20 cellular contexts compared by ENCODE assay signal in the genomic region with DNA sequence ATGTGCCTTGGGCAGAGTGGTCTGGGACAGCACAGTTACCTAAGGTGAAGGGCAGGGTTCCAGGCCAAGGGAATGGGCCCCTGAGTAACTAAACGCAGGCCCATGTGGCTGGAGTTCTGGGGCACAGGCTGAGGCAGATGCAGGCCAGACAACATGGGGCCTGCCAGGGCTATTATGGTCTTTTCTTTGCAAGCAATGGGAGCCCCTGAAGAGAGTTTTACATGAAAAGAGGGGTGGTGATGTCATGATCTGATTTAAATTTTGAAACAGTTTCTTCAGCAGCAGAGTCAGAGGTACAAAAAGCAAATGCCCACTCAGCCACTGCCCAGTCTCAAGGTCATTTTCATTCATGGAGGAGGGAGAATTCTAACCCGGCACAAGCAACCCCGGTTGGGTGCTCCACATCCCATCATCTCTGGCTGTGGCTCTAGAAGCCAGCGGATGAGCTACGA. TPM values are rescaled to one million over a fixed set of nuclear protein-coding genes. Genes with fewer than 3 reads are reported as not detected.
"Had no signal": no experiment of that assay in that cellular context is flagged by ENCODE, and none has a peak within 500 bp of the region (broad histone marks: within the 10 kb centered on the region; RNA-seq: fewer than 3 reads in every experiment).

No MANE protein-coding gene starts in this region.

- H3K36me3 Mint-ChIP-seq: activated naive CD4-positive, alpha-beta T cell treated with anti-CD3 and anti-CD28 coated beads, Interleukin-2, amount 10 ng/mL, durations not matched to agents 7 days and 5 days had no signal

- H3K4me3 Mint-ChIP-seq: activated naive CD4-positive, alpha-beta T cell treated with anti-CD3 and anti-CD28 coated beads, Interleukin-2, amount 10 ng/mL, durations not matched to agents 7 days and 5 days; mesothelial cell of epicardium; nephron progenitor cell; stimulated activated effector memory CD8-positive, alpha-beta T cell treated with anti-CD3 and anti-CD28 coated beads, Interleukin-12 subunit alpha, Interleukin-12 subunit beta, amount 100 ng/mL, for 72 hours; T-cell had no signal

- ATAC-seq: left colon; lower lobe of right lung; stimulated activated effector memory CD8-positive, alpha-beta T cell treated with anti-CD3 and anti-CD28 coated beads, Interleukin-12 subunit alpha, Interleukin-12 subunit beta, amount 100 ng/mL, for 72 hours; T-cell had no signal

- DNase-seq: activated CD4-positive, alpha-beta T cell treated with anti-CD3 and anti-CD28 coated beads, Interleukin-2, amount 50 U/mL, for 4 hours; activated CD4-positive, CD25-positive, alpha-beta regulatory T cell treated with anti-CD3 and anti-CD28 coated beads, Interleukin-2, amount 50 U/mL, for 72 hours; activated naive CD4-positive, alpha-beta T cell treated with anti-CD3 and anti-CD28 coated beads, Interleukin-2, amount 10 ng/mL, durations not matched to agents 7 days and 5 days; activated T-cell treated with anti-CD3 and anti-CD28 coated beads, Interleukin-2, amount 50 U/mL, for 1 hour; effector CD4-positive, alpha-beta T cell; esophagus squamous epithelium; left colon; lower lobe of right lung; nephron progenitor cell; ovary; stimulated activated CD4-positive, alpha-beta T cell treated with anti-CD3 and anti-CD28 coated beads, Interleukin-1b, Interleukin-23, amount 100 ng/mL, for 48 hours; T-cell; T-helper 9 cell had no signal

- H3K27me3 ChIP-seq: cardiac muscle cell, esophagus squamous epithelium, ovary had no signal

- H3K27ac ChIP-seq: cardiac muscle cell, esophagus squamous epithelium, lower lobe of right lung, ovary had no signal

- H3K36me3 ChIP-seq: cardiac muscle cell, lower lobe of right lung, ovary had no signal

- H3K9me3 Mint-ChIP-seq: activated naive CD4-positive, alpha-beta T cell treated with anti-CD3 and anti-CD28 coated beads, Interleukin-2, amount 10 ng/mL, durations not matched to agents 7 days and 5 days; mesothelial cell of epicardium; nephron progenitor cell; stimulated activated effector memory CD8-positive, alpha-beta T cell treated with anti-CD3 and anti-CD28 coated beads, Interleukin-12 subunit alpha, Interleukin-12 subunit beta, amount 100 ng/mL, for 72 hours; T-cell had no signal

- H3K4me3 ChIP-seq: cardiac muscle cell, esophagus squamous epithelium, lower lobe of right lung, ovary had no signal

- H3K27ac Mint-ChIP-seq: activated naive CD4-positive, alpha-beta T cell treated with anti-CD3 and anti-CD28 coated beads, Interleukin-2, amount 10 ng/mL, durations not matched to agents 7 days and 5 days; mesothelial cell of epicardium; nephron progenitor cell; stimulated activated effector memory CD8-positive, alpha-beta T cell treated with anti-CD3 and anti-CD28 coated beads, Interleukin-12 subunit alpha, Interleukin-12 subunit beta, amount 100 ng/mL, for 72 hours; T-cell had no signal

- H3K9me3 ChIP-seq: esophagus squamous epithelium, lower lobe of right lung, ovary had no signal

RNA-seq across cellular contexts. Expression of gene NMS, which starts 58.4 kb away (rescaled TPM):
- total RNA-seq: cardiac muscle cell, endothelial cell of umbilical vein, esophagus squamous epithelium, fibroblast of villous mesenchyme, glomerular endothelial cell, left colon, lower lobe of right lung, mesothelial cell of epicardium, ovary, T-cell, urinary bladder had no signal
